In genomic region chr11:111574373-111575230, GRCh38 we compare ENCODE assay signal across 9 cellular contexts. TPM values are rescaled to one million over a fixed set of nuclear protein-coding genes. Genes with fewer than 3 reads are reported as not detected.
A peak's percentile ranks its signal among the peaks of the same experiment; 100 is the strongest.
DNase-seq lines count a peak whose midpoint lies in the region; ATAC-seq and TF ChIP-seq lines count a peak whose summit lies in the region.
"Had no signal": no experiment of that assay in that cellular context is flagged by ENCODE, and none has a peak within 500 bp of the region (broad histone marks: within the 10 kb centered on the region; RNA-seq: fewer than 3 reads in every experiment).

No MANE protein-coding gene starts in this region.

- intact Hi-C loops in Right ventricle myocardium inferior (cut with DNase I), result no loop called here
- intact Hi-C loops in cardiac septum (cut with DNase I), result no loop called here
- intact Hi-C loops in left lung (cut with DNase I), result no loop called here
- intact Hi-C loops in vagina (cut with DNase I), result no loop called here

- no peak for DNase-seq in Right ventricle myocardium inferior (ENCODE audit: missing footprints)
- DNase-seq in cardiac septum (ENCODE audit: low spot score), result no peak
- no peak for DNase-seq in left lung
- no peak for DNase-seq in vagina (ENCODE audit: extremely low spot score in 2 of 2)
- DNase-seq in activated CD4-positive, alpha-beta T cell treated with anti-CD3 and anti-CD28 coated beads for 1 hour, result no peak
- DNase-seq: DND-41 had no signal

- H3K9me3 ChIP-seq in SU-DHL-6 (ENCODE audit: insufficient read depth, low read length), result no peaks in the 10 kb centered on the region
- no peaks in the 10 kb centered on the region for H3K9me3 ChIP-seq in left lung
- H3K9me3 ChIP-seq in vagina, result no peaks in the 10 kb centered on the region

- ATAC-seq in Right ventricle myocardium inferior, result peak; percentile 27
- peak; percentile 56 for ATAC-seq in left lung
- no peak for ATAC-seq in GM19463 (IDR thresholded peaks at IDR 0.05; ENCODE audit: unreplicated experiment)
- no peak for ATAC-seq in HG02981 (IDR thresholded peaks at IDR 0.05; ENCODE audit: unreplicated experiment)

- peaks cover 0 to 5% of the 10 kb centered on the region in 2 donors for H3K4me1 ChIP-seq in left lung
- peaks cover 10% of the 10 kb centered on the region for H3K4me1 ChIP-seq in vagina

- no peak for TF ChIP-seq POLR2A in vagina (IDR thresholded peaks at IDR 0.05)

- H3K4me3 ChIP-seq in SU-DHL-6 (ENCODE audit: insufficient read depth, low read length, poor library complexity, severe bottlenecking), result no peak overlapping the region
- peak overlapping the region in 1 of 2 donors; percentile 14 for H3K4me3 ChIP-seq in left lung
- no peak overlapping the region for H3K4me3 ChIP-seq in vagina

- H3K79me2 ChIP-seq in SU-DHL-6 (ENCODE audit: insufficient read depth, low read length), result no peaks in the 10 kb centered on the region

- peak overlapping the region; percentile 70 for H2AFZ ChIP-seq in SU-DHL-6 (ENCODE audit: low read depth, low read length, severe bottlenecking)

- H3K36me3 ChIP-seq in SU-DHL-6 (ENCODE audit: low read length) (no peaks in the 10 kb centered on the region), left lung (no peaks in the 10 kb centered on the region), vagina (no peaks in the 10 kb centered on the region)

- peak overlapping the region; percentile 46 for H3K4me2 ChIP-seq in SU-DHL-6 (ENCODE audit: low read depth, low read length, poor library complexity, severe bottlenecking)

- H3K27me3 ChIP-seq in SU-DHL-6 (ENCODE audit: low read length) (no peaks in the 10 kb centered on the region), left lung (no peaks in the 10 kb centered on the region), vagina (no peaks in the 10 kb centered on the region)

- no peak overlapping the region for H3K27ac ChIP-seq in SU-DHL-6 (ENCODE audit: low read depth, low read length)
- H3K27ac ChIP-seq in left lung, result peak overlapping the region in 1 of 2 donors; percentile 33
- peak overlapping the region; percentile 56 for H3K27ac ChIP-seq in vagina

- no peak for TF ChIP-seq CTCF in SU-DHL-6 (IDR thresholded peaks at IDR 0.05; ENCODE audit: insufficient read depth, low read length, poor library complexity, severe bottlenecking)
- no peak for TF ChIP-seq CTCF in left lung (IDR thresholded peaks at IDR 0.05)
- no peak for TF ChIP-seq CTCF in vagina (IDR thresholded peaks at IDR 0.05)

- H3K9ac ChIP-seq in SU-DHL-6 (ENCODE audit: low read length), result peak overlapping the region; percentile 15

- H3K9me2 ChIP-seq in SU-DHL-6 (replicated peaks; ENCODE audit: insufficient read depth, low read length), result no peaks in the 10 kb centered on the region

- no peaks in the 10 kb centered on the region for H4K20me1 ChIP-seq in SU-DHL-6 (ENCODE audit: low read depth, low read length)

- no peaks in the 10 kb centered on the region for H3F3A ChIP-seq in SU-DHL-6 (ENCODE audit: insufficient read depth)

RNA-seq across cellular contexts. Expression of gene SIK2, which starts 27.6 kb away (rescaled TPM):
- total RNA-seq in Right ventricle myocardium inferior, result 15.9 TPM
- 27.3 TPM for total RNA-seq in cardiac septum
- 10 to 100 TPM; 23.3 to 32.3 TPM for total RNA-seq in left lung
- 16.7 TPM for total RNA-seq in vagina

RNA-seq across cellular contexts. Expression of gene LAYN, which starts 34.1 kb away (rescaled TPM):
- total RNA-seq in Right ventricle myocardium inferior (3.7 TPM), cardiac septum (4.5 TPM), left lung (10 to 100 TPM in 1 of 2 donors, 1 to 10 TPM in 1; 9.6 to 19.8 TPM), vagina (22.3 TPM)

Comparison
In these comparisons a context has a peak if more than half of its experiments do, and no peak if none do; other contexts are left out.
1. ATAC-seq: peak in Right ventricle myocardium inferior (single experiment) and left lung (single experiment); none in GM19463 (single experiment) and HG02981 (single experiment).